ENCODE assay signal across 9 cellular contexts in genomic region chr1:39142394-39143060, GRCh38.
DNase-seq lines count a peak whose midpoint lies in the region; ATAC-seq and TF ChIP-seq lines count a peak whose summit lies in the region.
"Had no signal": no experiment of that assay in that cellular context is flagged by ENCODE, and none has a peak within 500 bp of the region (broad histone marks: within the 10 kb centered on the region; RNA-seq: fewer than 3 reads in every experiment).

No MANE protein-coding gene starts in this region.

- H3K27me3 ChIP-seq in esophagus squamous epithelium = no peaks in the 10 kb centered on the region

- DNase-seq in DMS53 treated with DMSO at 0.1 percent for 48 hours (lab: John Stamatoyannopoulos, UW; ENCODE audit: unreplicated experiment) (peak; percentile 82), NCI-H510A (lab: John Stamatoyannopoulos, UW) (peak; percentile 100), esophagus squamous epithelium (lab: John Stamatoyannopoulos, UW) (no peak), omental fat pad (ENCODE audit: low spot score) (no peak), NCI-H1694 (lab: John Stamatoyannopoulos, UW) (no peak), KG1 (lab: John Stamatoyannopoulos, UW) (no peak), cerebellar nuclear complex (lab: John Stamatoyannopoulos, UW) (no peak)
- DNase-seq: NCI-H1694 treated with DMSO at 0.1 percent for 48 hours had no signal

- H3K4me3 ChIP-seq in esophagus squamous epithelium = no peak overlapping the region

- ATAC-seq in omental fat pad (ENCODE audit: low FRiP score) (peak; percentile 35), GM21367 (IDR thresholded peaks at IDR 0.05; ENCODE audit: unreplicated experiment) (no peak)

- WGBS in esophagus squamous epithelium, 2 donors = 65 to 93% methylated on average over 3 of the region's 3 CpGs

- peak overlapping the region in 3 of 4 donors; percentile 45 to 57 (median 55) for H3K27ac ChIP-seq in esophagus squamous epithelium

- intact Hi-C loops in esophagus squamous epithelium (cut with DNase I) = no loop called here

- TF ChIP-seq CTCF in esophagus squamous epithelium (IDR thresholded peaks at IDR 0.05) = no peak
- no peak for TF ChIP-seq CTCF in omental fat pad (IDR thresholded peaks at IDR 0.05)

- no peaks in the 10 kb centered on the region for H3K36me3 ChIP-seq in esophagus squamous epithelium

- no peak for TF ChIP-seq POLR2A in esophagus squamous epithelium (IDR thresholded peaks at IDR 0.05)

- H3K9me3 ChIP-seq in esophagus squamous epithelium = no peaks in the 10 kb centered on the region

- peaks cover 4 to 56% (median 37%) of the 10 kb centered on the region in 3 donors for H3K4me1 ChIP-seq in esophagus squamous epithelium

Comparison
In these comparisons a context has a peak if more than half of its experiments do, and no peak if none do; other contexts are left out.
1. DNase-seq: peak in DMS53 treated with DMSO at 0.1 percent for 48 hours (single experiment) and NCI-H510A (single experiment); none in esophagus squamous epithelium (single experiment), omental fat pad (single experiment), NCI-H1694 (single experiment), KG1 (single experiment) and cerebellar nuclear complex (0 of 2).